Comparison of ENCODE assay signal across 1 cellular context in genomic region chr21:42937960-42938580, GRCh38.
TF ChIP-seq lines count a peak whose summit lies in the region.

No MANE protein-coding gene starts in this region.

TF ChIP-seq in H1, 55 proteins besides CTCF, POLR2A, EP300 and RAD21:
- TF ChIP-seq TAF1 (IDR thresholded peaks at IDR 0.05; ENCODE audit: low read depth, low read length): 0 out of 2 replicates have a peak, but pooled peaks have one; percentile 11
- no peak for TF ChIP-seq SUZ12 (IDR thresholded peaks at IDR 0.05; ENCODE audit: low read length)
- no peak for TF ChIP-seq SIRT6 (IDR thresholded peaks at IDR 0.05; ENCODE audit: low read length)
